Comparison of ENCODE assay signal across 17 cellular contexts in the genomic region with DNA sequence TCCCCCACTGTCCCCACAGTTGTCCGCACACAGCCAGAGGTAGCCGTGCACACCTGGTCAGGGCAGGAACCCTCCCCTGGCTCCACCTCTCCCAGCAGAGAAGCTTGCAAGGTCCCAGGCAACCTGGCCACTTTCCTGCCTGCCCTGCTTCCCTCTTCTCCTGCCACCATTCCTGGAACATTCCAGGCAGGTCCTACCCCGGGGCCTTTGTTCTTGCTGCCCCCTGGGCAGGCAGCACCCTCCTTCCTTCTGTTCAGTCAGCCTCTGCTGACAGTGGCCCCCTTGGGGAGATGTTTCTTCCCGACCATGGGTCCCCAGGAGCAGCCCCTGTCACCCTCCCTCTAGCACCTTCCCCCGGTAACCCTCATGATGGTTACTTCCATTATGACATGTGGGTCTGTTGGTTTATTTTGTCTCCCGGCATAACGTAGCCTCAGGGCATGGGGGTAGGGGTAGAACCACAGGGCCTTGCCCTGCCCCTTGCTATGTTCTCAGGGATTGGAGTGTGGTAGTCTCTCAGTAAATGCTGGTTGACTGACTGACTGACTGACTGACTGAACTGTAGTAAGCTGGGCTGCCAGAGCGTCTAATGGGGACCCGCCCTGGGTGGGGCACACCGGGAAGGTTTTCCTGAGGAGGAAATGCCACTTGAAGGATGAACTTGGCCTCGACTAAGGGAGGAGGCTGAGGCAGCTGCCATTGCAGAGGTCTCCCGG. TPM values are rescaled to one million over a fixed set of nuclear protein-coding genes. Genes with fewer than 3 reads are reported as not detected.
DNase-seq lines count a peak whose midpoint lies in the region; ATAC-seq, FAIRE-seq and TF ChIP-seq lines count a peak whose summit lies in the region.
"Had no signal": no experiment of that assay in that cellular context is flagged by ENCODE, and none has a peak within 500 bp of the region (broad histone marks: within the 10 kb centered on the region; RNA-seq: fewer than 3 reads in every experiment).

No MANE protein-coding gene starts in this region.

- ATAC-seq in left cardiac atrium (peak in 1 of 2 donors; percentile 6), Right ventricle myocardium superior (ENCODE audit: poor library complexity) (no peak), T-helper 17 cell (no peak)

- peak; percentile 60 for DNase-seq in left cardiac atrium
- no peak for DNase-seq in Right ventricle myocardium superior
- DNase-seq in breast epithelium (ENCODE audit: low spot score in 2 of 2), result no peak
- no peak for DNase-seq in vagina (ENCODE audit: extremely low spot score in 2 of 2)
- no peak for DNase-seq in urothelium cell line (ENCODE audit: low spot score)
- no peak for DNase-seq in T-helper 17 cell
- DNase-seq in NCI-H345 treated with DMSO at 0.1 percent for 48 hours (lab: John Stamatoyannopoulos, UW; ENCODE audit: unreplicated experiment), result no peak
- DNase-seq: activated B cell treated with CpG ODN at 0.5 μM for 24 hours; activated CD8-positive, alpha-beta memory T cell treated with anti-CD3 and anti-CD28 coated beads, Interleukin-2, amount 50 U/mL, for 4 hours; activated naive CD4-positive, alpha-beta T cell treated with anti-CD3 and anti-CD28 coated beads for 36 hours; KG1; NCI-H1436 treated with DMSO at 0.1 percent for 48 hours; NCI-H510A treated with DMSO at 0.1 percent for 48 hours; OCI-M1; retina had no signal

- H3K36me3 Mint-ChIP-seq in T-helper 17 cell (ENCODE audit: low read depth), result peaks cover 3% of the 10 kb centered on the region

- H3K4me1 Mint-ChIP-seq in T-helper 17 cell, result peaks cover 27% of the 10 kb centered on the region

- H3K27me3 Mint-ChIP-seq in T-helper 17 cell, result no peaks in the 10 kb centered on the region
- H3K27me3 Mint-ChIP-seq: activated B cell treated with CpG ODN at 0.5 μM for 24 hours had no signal

- FAIRE-seq in urothelium cell line (lab: Jason Lieb, UNC), result no peak
- FAIRE-seq: islet of Langerhans had no signal

- no peak overlapping the region for H3K27ac Mint-ChIP-seq in T-helper 17 cell
- H3K27ac Mint-ChIP-seq: activated B cell treated with CpG ODN at 0.5 μM for 24 hours; activated naive CD4-positive, alpha-beta T cell treated with anti-CD3 and anti-CD28 coated beads for 36 hours had no signal

- peak overlapping the region; percentile 4 to 34 for H3K27ac ChIP-seq in breast epithelium
- H3K27ac ChIP-seq in mucosa of rectum (ENCODE audit: low read depth in 2 of 2, low read length in 2 of 2), result peak overlapping the region; percentile 67 to 72
- peak overlapping the region; percentile 20 for H3K27ac ChIP-seq in vagina

- H3K9me3 ChIP-seq in breast epithelium (no peaks in the 10 kb centered on the region), mucosa of rectum (ENCODE audit: control insufficient read depth in 2 of 2, low read length in 2 of 2) (no peaks in the 10 kb centered on the region), vagina (no peaks in the 10 kb centered on the region), T-helper 17 cell (ENCODE audit: control insufficient read depth, low read length, poor library complexity, severe bottlenecking) (no peaks in the 10 kb centered on the region)

- H3K4me3 Mint-ChIP-seq in T-helper 17 cell, result no peak overlapping the region
- H3K4me3 Mint-ChIP-seq: activated B cell treated with CpG ODN at 0.5 μM for 24 hours; activated naive CD4-positive, alpha-beta T cell treated with anti-CD3 and anti-CD28 coated beads for 36 hours had no signal

- H3K4me1 ChIP-seq in breast epithelium (peaks cover 11 to 24% of the 10 kb centered on the region in 2 donors), mucosa of rectum (ENCODE audit: control insufficient read depth in 2 of 2, insufficient read depth in 2 of 2, low read length in 2 of 2) (peaks cover 39 to 48% of the 10 kb centered on the region in 2 donors), vagina (peaks cover 61% of the 10 kb centered on the region)

- no peak overlapping the region for H3K4me3 ChIP-seq in breast epithelium
- peak overlapping the region in 1 of 2 donors; percentile 20 for H3K4me3 ChIP-seq in mucosa of rectum (ENCODE audit: low read length in 2 of 2)
- H3K4me3 ChIP-seq in vagina, result no peak overlapping the region

- TF ChIP-seq POLR2A in breast epithelium (IDR thresholded peaks at IDR 0.05) (no peak), vagina (IDR thresholded peaks at IDR 0.05) (no peak)

- H3K9ac ChIP-seq in mucosa of rectum (ENCODE audit: low read depth in 1 of 2, low read length in 2 of 2), result no peak overlapping the region

- TF ChIP-seq CTCF in breast epithelium (IDR thresholded peaks at IDR 0.05), result no peak
- TF ChIP-seq CTCF in vagina (IDR thresholded peaks at IDR 0.05), result no peak

- intact Hi-C loops in left cardiac atrium (cut with DNase I), result no loop called here
- intact Hi-C loops in Right ventricle myocardium superior (cut with DNase I), result no loop called here
- intact Hi-C loops in breast epithelium (cut with DNase I; ENCODE audit: low total_unique reads), result no loop called here
- intact Hi-C loops in vagina (cut with DNase I), result no loop called here

- H3K36me3 ChIP-seq in breast epithelium (no peaks in the 10 kb centered on the region), mucosa of rectum (ENCODE audit: control insufficient read depth in 2 of 2, insufficient read depth in 2 of 2, low read length in 2 of 2) (no peaks in the 10 kb centered on the region), vagina (no peaks in the 10 kb centered on the region)

- H3K27me3 ChIP-seq in breast epithelium (no peaks in the 10 kb centered on the region), mucosa of rectum (ENCODE audit: control insufficient read depth in 2 of 2, insufficient read depth in 2 of 2, low read length in 2 of 2) (no peaks in the 10 kb centered on the region), vagina (no peaks in the 10 kb centered on the region)

RNA-seq across cellular contexts. Expression of gene PAK4, which starts 10.8 kb away (rescaled TPM):
- total RNA-seq in left cardiac atrium (10 to 100 TPM; 15.8 to 17.2 TPM), Right ventricle myocardium superior (14.0 TPM), breast epithelium (10 to 100 TPM in 2 of 3 donors, 1 to 10 TPM in 1; 3.5 to 12.0 (median 10.2) TPM), vagina (19.4 TPM), T-helper 17 cell (1 to 10 TPM; 9.6 to 9.7 TPM)

RNA-seq across cellular contexts. Expression of gene ACP7, which starts 52.2 kb away (rescaled TPM):
- not detected for total RNA-seq in left cardiac atrium
- not detected for total RNA-seq in Right ventricle myocardium superior
- total RNA-seq in breast epithelium, result not detected
- not detected for total RNA-seq in vagina
- total RNA-seq in T-helper 17 cell, result not detected
- total RNA-seq: activated B cell treated with CpG ODN at 0.5 μM for 24 hours; activated naive CD4-positive, alpha-beta T cell treated with anti-CD3 and anti-CD28 coated beads for 36 hours had no signal

Comparison
In these comparisons a context has a peak if more than half of its experiments do, and no peak if none do; other contexts are left out.
1. H3K27ac ChIP-seq: peak in every context shown above with its lines; median percentile 70 in mucosa of rectum; 20 in vagina; 19 in breast epithelium.